Comparison of ENCODE assay signal across 9 cellular contexts in the genomic region with DNA sequence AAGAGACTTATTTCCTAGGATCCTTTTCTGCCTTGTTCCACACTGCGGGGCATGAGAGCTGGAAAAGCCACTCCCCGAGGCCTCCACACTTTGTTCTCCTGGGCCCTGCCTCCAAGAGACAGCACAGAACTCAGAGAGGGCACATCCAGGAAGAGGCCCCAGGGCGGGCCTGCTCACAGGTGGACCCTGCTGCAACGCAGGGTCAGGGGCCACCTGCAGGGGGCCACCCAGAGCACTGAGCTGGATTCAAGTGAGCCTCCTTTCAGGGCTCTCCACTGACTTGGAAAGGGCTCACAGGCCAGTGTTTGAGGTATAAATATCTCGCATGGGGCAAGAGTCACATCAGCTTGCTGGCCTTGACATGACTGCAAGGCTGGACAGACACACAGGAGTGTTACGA. TPM values are rescaled to one million over a fixed set of nuclear protein-coding genes. Genes with fewer than 3 reads are reported as not detected.
DNase-seq lines count a peak whose midpoint lies in the region; TF ChIP-seq lines count a peak whose summit lies in the region.
"Had no signal": no experiment of that assay in that cellular context is flagged by ENCODE, and none has a peak within 500 bp of the region (broad histone marks: within the 10 kb centered on the region; RNA-seq: fewer than 3 reads in every experiment).

No MANE protein-coding gene starts in this region.

- no peak for DNase-seq in activated T-cell treated with anti-CD3 and anti-CD28 coated beads, Interleukin-2, amount 50 U/mL, for 24 hours
- DNase-seq in activated T-cell treated with anti-CD3 and anti-CD28 coated beads, Interleukin-2, amount 50 U/mL, for 1 hour = no peak
- DNase-seq in NCI-H69 (lab: John Stamatoyannopoulos, UW) (peak; percentile 75), cardiac fibroblast (ENCODE audit: low read depth in 2 of 2) (no peak), tibial artery (no peak), NCI-H524 treated with DMSO at 0.1 percent for 48 hours (lab: John Stamatoyannopoulos, UW) (no peak)
- DNase-seq in stimulated activated CD8-positive, alpha-beta memory T cell treated with anti-CD3 and anti-CD28 coated beads, Interleukin-4, amount 100 ng/mL, for 48 hours = peak; percentile 58
- DNase-seq in activated T-helper 2 cell treated with anti-CD3 and anti-CD28 coated beads, Interferon-gamma antibody, Interleukin-2, Interleukin-4, amounts not matched to agents 10 μg/mL and 5 μg/mL and 100 μg/mL, durations not matched to agents 14 hours and 24 hours and 36 hours (ENCODE audit: low spot score) = no peak
- DNase-seq: small intestine had no signal

- peaks cover 0 to 40% (median 20%) of the 10 kb centered on the region in 4 donors for H3K4me1 ChIP-seq in tibial artery

- H3K27me3 ChIP-seq in tibial artery = no peaks in the 10 kb centered on the region

- H3K27ac Mint-ChIP-seq in activated T-cell treated with anti-CD3 and anti-CD28 coated beads, Interleukin-2, amount 50 U/mL, for 24 hours = peak overlapping the region; percentile 32
- H3K27ac Mint-ChIP-seq in activated T-helper 2 cell treated with anti-CD3 and anti-CD28 coated beads, Interferon-gamma antibody, Interleukin-2, Interleukin-4, amounts not matched to agents 10 μg/mL and 5 μg/mL and 100 μg/mL, durations not matched to agents 14 hours and 24 hours and 36 hours = no peak overlapping the region

- H3K4me3 Mint-ChIP-seq in activated T-cell treated with anti-CD3 and anti-CD28 coated beads, Interleukin-2, amount 50 U/mL, for 24 hours = no peak overlapping the region
- H3K4me3 Mint-ChIP-seq in activated T-helper 2 cell treated with anti-CD3 and anti-CD28 coated beads, Interferon-gamma antibody, Interleukin-2, Interleukin-4, amounts not matched to agents 10 μg/mL and 5 μg/mL and 100 μg/mL, durations not matched to agents 14 hours and 24 hours and 36 hours (ENCODE audit: low read depth) = no peak overlapping the region

- peaks cover 0 to 21% (median 16%) of the 10 kb centered on the region in 3 donors for H3K36me3 ChIP-seq in tibial artery

- TF ChIP-seq CTCF in cardiac fibroblast (IDR thresholded peaks at IDR 0.05; ENCODE audit: low read depth, low read length) (peak; percentile 54), tibial artery (IDR thresholded peaks at IDR 0.05) (no peak)

- no peaks in the 10 kb centered on the region for H3K27me3 Mint-ChIP-seq in activated T-cell treated with anti-CD3 and anti-CD28 coated beads, Interleukin-2, amount 50 U/mL, for 24 hours
- H3K27me3 Mint-ChIP-seq in activated T-helper 2 cell treated with anti-CD3 and anti-CD28 coated beads, Interferon-gamma antibody, Interleukin-2, Interleukin-4, amounts not matched to agents 10 μg/mL and 5 μg/mL and 100 μg/mL, durations not matched to agents 14 hours and 24 hours and 36 hours (ENCODE audit: low read depth) = no peaks in the 10 kb centered on the region

- no peaks in the 10 kb centered on the region for H3K9me3 Mint-ChIP-seq in activated T-cell treated with anti-CD3 and anti-CD28 coated beads, Interleukin-2, amount 50 U/mL, for 24 hours
- no peaks in the 10 kb centered on the region for H3K9me3 Mint-ChIP-seq in activated T-helper 2 cell treated with anti-CD3 and anti-CD28 coated beads, Interferon-gamma antibody, Interleukin-2, Interleukin-4, amounts not matched to agents 10 μg/mL and 5 μg/mL and 100 μg/mL, durations not matched to agents 14 hours and 24 hours and 36 hours

- peaks cover 25% of the 10 kb centered on the region for H3K4me1 Mint-ChIP-seq in activated T-cell treated with anti-CD3 and anti-CD28 coated beads, Interleukin-2, amount 50 U/mL, for 24 hours (ENCODE audit: low read depth)
- H3K4me1 Mint-ChIP-seq in activated T-helper 2 cell treated with anti-CD3 and anti-CD28 coated beads, Interferon-gamma antibody, Interleukin-2, Interleukin-4, amounts not matched to agents 10 μg/mL and 5 μg/mL and 100 μg/mL, durations not matched to agents 14 hours and 24 hours and 36 hours (ENCODE audit: low read depth) = peaks cover 9% of the 10 kb centered on the region

- H3K27ac ChIP-seq in tibial artery = no peak overlapping the region

- no peaks in the 10 kb centered on the region for H3K36me3 Mint-ChIP-seq in activated T-cell treated with anti-CD3 and anti-CD28 coated beads, Interleukin-2, amount 50 U/mL, for 24 hours (ENCODE audit: low read depth)
- peaks cover 6% of the 10 kb centered on the region for H3K36me3 Mint-ChIP-seq in activated T-helper 2 cell treated with anti-CD3 and anti-CD28 coated beads, Interferon-gamma antibody, Interleukin-2, Interleukin-4, amounts not matched to agents 10 μg/mL and 5 μg/mL and 100 μg/mL, durations not matched to agents 14 hours and 24 hours and 36 hours (ENCODE audit: low read depth)

- intact Hi-C loops in tibial artery (cut with DNase I; ENCODE audit: low total_unique reads) = loop anchor here (2.0 kb wide), 1 partner anchor 185 kb away; no protein-coding TSS in a partner anchor
- intact Hi-C loops in activated T-helper 2 cell treated with anti-CD3 and anti-CD28 coated beads, Interferon-gamma antibody, Interleukin-2, Interleukin-4, amounts not matched to agents 10 μg/mL and 5 μg/mL and 100 μg/mL, durations not matched to agents 14 hours and 24 hours and 36 hours (cut with micrococcal nuclease) = loop anchor here (5.0 kb wide), 2 partner anchors 152 to 512 kb away; no protein-coding TSS in a partner anchor

- no peaks in the 10 kb centered on the region for H3K9me3 ChIP-seq in tibial artery

- H3K4me3 ChIP-seq in cardiac fibroblast (replicated peaks in 1 of 2; ENCODE audit: low read depth in 2 of 2, low read length in 2 of 2) = no peak overlapping the region
- no peak overlapping the region for H3K4me3 ChIP-seq in tibial artery

RNA-seq across cellular contexts. Expression of a gene that starts 4.8 kb away (rescaled TPM):
- total RNA-seq in activated T-helper 2 cell treated with anti-CD3 and anti-CD28 coated beads, Interferon-gamma antibody, Interleukin-2, Interleukin-4, amounts not matched to agents 10 μg/mL and 5 μg/mL and 100 μg/mL, durations not matched to agents 14 hours and 24 hours and 36 hours = 50.2 and 50.5 TPM in 2 replicates

RNA-seq across cellular contexts. Expression of a gene that starts 10.3 kb away (rescaled TPM):
- 3.6 and 4.8 TPM in 2 replicates for total RNA-seq in activated T-helper 2 cell treated with anti-CD3 and anti-CD28 coated beads, Interferon-gamma antibody, Interleukin-2, Interleukin-4, amounts not matched to agents 10 μg/mL and 5 μg/mL and 100 μg/mL, durations not matched to agents 14 hours and 24 hours and 36 hours

Comparison
In these comparisons a context has a peak if more than half of its experiments do, and no peak if none do; other contexts are left out.
1. DNase-seq: peak in NCI-H69 (single experiment) and stimulated activated CD8-positive, alpha-beta memory T cell treated with anti-CD3 and anti-CD28 coated beads, Interleukin-4, amount 100 ng/mL, for 48 hours (single experiment); none in activated T-cell treated with anti-CD3 and anti-CD28 coated beads, Interleukin-2, amount 50 U/mL, for 24 hours (single experiment), activated T-cell treated with anti-CD3 and anti-CD28 coated beads, Interleukin-2, amount 50 U/mL, for 1 hour (single experiment), cardiac fibroblast (0 of 2), tibial artery (0 of 2), NCI-H524 treated with DMSO at 0.1 percent for 48 hours (single experiment) and activated T-helper 2 cell treated with anti-CD3 and anti-CD28 coated beads, Interferon-gamma antibody, Interleukin-2, Interleukin-4, amounts not matched to agents 10 μg/mL and 5 μg/mL and 100 μg/mL, durations not matched to agents 14 hours and 24 hours and 36 hours (single experiment).